Comparison of ENCODE assay signal across 1 cellular context in the genomic region with DNA sequence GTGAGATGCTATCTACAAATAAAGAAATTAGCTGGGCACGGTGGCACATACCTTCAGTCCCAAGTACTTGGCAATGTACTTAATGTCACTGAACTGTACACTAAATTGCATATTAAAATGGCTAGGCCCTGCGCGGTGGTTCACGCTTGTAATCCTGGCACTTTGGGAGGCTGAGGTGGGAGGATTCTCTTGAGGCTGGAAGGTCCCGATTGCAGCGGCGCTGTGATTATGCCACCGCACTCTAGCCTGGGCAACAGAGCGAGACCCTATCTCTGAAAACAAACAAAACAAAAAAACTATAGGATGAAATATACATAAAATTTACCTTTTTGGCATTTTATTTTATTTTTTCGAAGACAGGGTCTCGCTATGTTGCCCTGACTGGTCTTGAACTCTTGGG.
A peak's percentile ranks its signal among the peaks of the same experiment; 100 is the strongest.
TF ChIP-seq lines count a peak whose summit lies in the region.

No MANE protein-coding gene starts in this region.

TF ChIP-seq in HepG2, 621 proteins besides CTCF, POLR2A, EP300 and RAD21:
- TF ChIP-seq SPEN (CRISPR knock-in tag; IDR thresholded peaks at IDR 0.05; ENCODE audit: low read depth), result no peak
- TF ChIP-seq, protein P1, sequence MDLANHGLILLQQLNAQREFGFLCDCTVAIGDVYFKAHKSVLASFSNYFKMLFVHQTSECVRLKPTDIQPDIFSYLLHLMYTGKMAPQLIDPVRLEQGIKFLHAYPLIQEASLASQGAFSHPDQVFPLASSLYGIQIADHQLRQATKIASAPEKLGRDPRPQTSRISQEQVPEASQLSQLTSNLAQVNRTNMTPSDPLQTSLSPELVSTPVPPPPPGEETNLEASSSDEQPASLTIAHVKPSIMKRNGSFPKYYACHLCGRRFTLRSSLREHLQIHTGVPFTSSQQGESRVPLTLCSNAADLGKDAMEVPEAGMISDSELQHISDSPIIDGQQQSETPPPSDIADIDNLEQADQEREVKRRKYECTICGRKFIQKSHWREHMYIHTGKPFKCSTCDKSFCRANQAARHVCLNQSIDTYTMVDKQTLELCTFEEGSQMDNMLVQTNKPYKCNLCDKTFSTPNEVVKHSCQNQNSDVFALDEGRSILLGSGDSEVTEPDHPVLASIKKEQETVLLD (CRISPR knock-in tag; IDR thresholded peaks at IDR 0.05; ENCODE audit: low read depth), result 0 out of 2 replicates have a peak, but pooled peaks have one; percentile 2
- TF ChIP-seq ZBTB38 (CRISPR knock-in tag; IDR thresholded peaks at IDR 0.05), result peak; percentile 68
